21 cellular contexts compared by ENCODE assay signal in genomic region chr1:201845331-201846083, GRCh38. TPM values are rescaled to one million over a fixed set of nuclear protein-coding genes. Genes with fewer than 3 reads are reported as not detected.
DNase-seq lines count a peak whose midpoint lies in the region; ATAC-seq lines count a peak whose summit lies in the region.
"Had no signal": no experiment of that assay in that cellular context is flagged by ENCODE, and none has a peak within 500 bp of the region (broad histone marks: within the 10 kb centered on the region; RNA-seq: fewer than 3 reads in every experiment).

No MANE protein-coding gene starts in this region.

- peaks cover 29% of the 10 kb centered on the region for H3K36me3 Mint-ChIP-seq in activated CD4-positive, alpha-beta memory T cell treated with anti-CD3 and anti-CD28 coated beads, Interleukin-2, amount 10 ng/mL, durations not matched to agents 7 days and 5 days (ENCODE audit: low read depth)
- H3K36me3 Mint-ChIP-seq in activated CD4-positive, alpha-beta memory T cell treated with anti-CD3 and anti-CD28 coated beads for 36 hours: peaks cover 22% of the 10 kb centered on the region

- intact Hi-C loops in activated CD4-positive, alpha-beta memory T cell treated with anti-CD3 and anti-CD28 coated beads for 36 hours (cut with micrococcal nuclease): no loop called here
- intact Hi-C loops in aorta (cut with DNase I): no loop called here

- H3K27ac ChIP-seq in aorta (ENCODE audit: low read depth in 1 of 2, low read length in 2 of 2): no peak overlapping the region
- H3K27ac ChIP-seq: lower lobe of right lung, upper lobe of right lung had no signal

- H3K9me3 ChIP-seq in aorta (ENCODE audit: control insufficient read depth, low read length): no peaks in the 10 kb centered on the region
- H3K9me3 ChIP-seq: lower lobe of right lung, upper lobe of right lung had no signal

- no peaks in the 10 kb centered on the region for H3K27me3 ChIP-seq in aorta (ENCODE audit: control insufficient read depth in 1 of 2, insufficient read depth in 2 of 2, low read length in 1 of 2)
- H3K27me3 ChIP-seq: upper lobe of right lung had no signal

- 37 to 40% methylated on average over 2 of the region's 2 CpGs for WGBS in aorta, 2 donors

- H3K27ac Mint-ChIP-seq in activated CD4-positive, alpha-beta memory T cell treated with anti-CD3 and anti-CD28 coated beads, Interleukin-2, amount 10 ng/mL, durations not matched to agents 7 days and 5 days: peak overlapping the region; percentile 41
- H3K27ac Mint-ChIP-seq in activated CD4-positive, alpha-beta memory T cell treated with anti-CD3 and anti-CD28 coated beads for 36 hours: no peak overlapping the region
- H3K27ac Mint-ChIP-seq: activated CD4-positive, alpha-beta T cell treated with anti-CD3 and anti-CD28 coated beads, Interleukin-2, amount 10 ng/mL, durations not matched to agents 24 days and 14 days; activated T-cell treated with anti-CD3 and anti-CD28 coated beads, Interleukin-2, amount 50 U/mL, for 24 hours; CD8-positive, alpha-beta T cell had no signal

- ATAC-seq in HG03159 (IDR thresholded peaks at IDR 0.05; ENCODE audit: unreplicated experiment) (no peak), aorta (ENCODE audit: low FRiP score) (no peak)
- ATAC-seq: CD8-positive, alpha-beta T cell; lower lobe of right lung; naive thymus-derived CD8-positive, alpha-beta T cell; upper lobe of right lung had no signal

- no peak overlapping the region for H3K4me3 ChIP-seq in aorta (ENCODE audit: low read length in 2 of 2)
- H3K4me3 ChIP-seq: lower lobe of right lung, upper lobe of right lung had no signal

- H3K36me3 ChIP-seq in aorta (ENCODE audit: control insufficient read depth in 1 of 2, insufficient read depth in 2 of 2, low read length in 1 of 2): no peaks in the 10 kb centered on the region

- CTCF ChIA-PET in activated CD4-positive, alpha-beta memory T cell treated with anti-CD3 and anti-CD28 coated beads, Interleukin-2, amount 10 ng/mL, durations not matched to agents 7 days and 5 days (lab: Charles Lee): interaction anchor here (1.5 kb wide), 1 partner anchor 50 kb away, joined by 4 read pairs; no protein-coding TSS in a partner anchor
- CTCF ChIA-PET in activated CD4-positive, alpha-beta memory T cell treated with anti-CD3 and anti-CD28 coated beads for 36 hours (lab: Charles Lee): interaction anchor here (1.3 kb wide), 1 partner anchor 50 kb away, joined by 4 read pairs; no protein-coding TSS in a partner anchor

- no peaks in the 10 kb centered on the region for H3K27me3 Mint-ChIP-seq in activated CD4-positive, alpha-beta memory T cell treated with anti-CD3 and anti-CD28 coated beads, Interleukin-2, amount 10 ng/mL, durations not matched to agents 7 days and 5 days
- no peaks in the 10 kb centered on the region for H3K27me3 Mint-ChIP-seq in activated CD4-positive, alpha-beta memory T cell treated with anti-CD3 and anti-CD28 coated beads for 36 hours
- H3K27me3 Mint-ChIP-seq: activated CD4-positive, alpha-beta T cell treated with anti-CD3 and anti-CD28 coated beads, Interleukin-2, amount 10 ng/mL, durations not matched to agents 24 days and 14 days; activated T-cell treated with anti-CD3 and anti-CD28 coated beads, Interleukin-2, amount 50 U/mL, for 24 hours; naive thymus-derived CD8-positive, alpha-beta T cell had no signal

- H3K4me1 Mint-ChIP-seq in activated CD4-positive, alpha-beta memory T cell treated with anti-CD3 and anti-CD28 coated beads, Interleukin-2, amount 10 ng/mL, durations not matched to agents 7 days and 5 days: peaks cover 6% of the 10 kb centered on the region
- H3K4me1 Mint-ChIP-seq in activated CD4-positive, alpha-beta memory T cell treated with anti-CD3 and anti-CD28 coated beads for 36 hours (ENCODE audit: low read depth): peaks cover 23% of the 10 kb centered on the region

- H3K4me3 Mint-ChIP-seq in activated CD4-positive, alpha-beta memory T cell treated with anti-CD3 and anti-CD28 coated beads, Interleukin-2, amount 10 ng/mL, durations not matched to agents 7 days and 5 days: no peak overlapping the region
- no peak overlapping the region for H3K4me3 Mint-ChIP-seq in activated CD4-positive, alpha-beta memory T cell treated with anti-CD3 and anti-CD28 coated beads for 36 hours
- H3K4me3 Mint-ChIP-seq: activated CD4-positive, alpha-beta T cell treated with anti-CD3 and anti-CD28 coated beads, Interleukin-2, amount 10 ng/mL, durations not matched to agents 24 days and 14 days; activated T-cell treated with anti-CD3 and anti-CD28 coated beads, Interleukin-2, amount 50 U/mL, for 24 hours; CD8-positive, alpha-beta T cell; naive thymus-derived CD8-positive, alpha-beta T cell had no signal

- DNase-seq in activated CD4-positive, alpha-beta memory T cell treated with anti-CD3 and anti-CD28 coated beads, Interleukin-2, amount 10 ng/mL, durations not matched to agents 7 days and 5 days: no peak
- no peak for DNase-seq in activated CD4-positive, alpha-beta memory T cell treated with anti-CD3 and anti-CD28 coated beads for 36 hours
- DNase-seq in LHCN-M2 (ENCODE audit: low read depth): peak; percentile 51
- peak; percentile 18 for DNase-seq in astrocyte of the hippocampus (ENCODE audit: low read depth, low spot score)
- peak; percentile 56 for DNase-seq in kidney tubule cell (ENCODE audit: low spot score)
- no peak for DNase-seq in anterior cingulate cortex (lab: John Stamatoyannopoulos, UW)
- no peak for DNase-seq in aorta
- DNase-seq: ACHN; activated CD4-positive, alpha-beta T cell treated with anti-CD3 and anti-CD28 coated beads, Interleukin-2, amount 10 ng/mL, durations not matched to agents 24 days and 14 days; activated T-cell treated with anti-CD3 and anti-CD28 coated beads, Interleukin-2, amount 50 U/mL, for 24 hours; CD8-positive, alpha-beta T cell; KG1; lower lobe of right lung; naive thymus-derived CD8-positive, alpha-beta T cell; NCI-H2171 treated with DMSO at 0.1 percent for 48 hours; SIG-M5; stimulated activated CD4-positive, alpha-beta T cell treated with anti-CD3 and anti-CD28 coated beads, Interleukin-12 subunit alpha, Interleukin-12 subunit beta, amount 100 ng/mL, for 4 hours; stimulated activated naive CD4-positive, alpha-beta T cell; T1000; upper lobe of right lung had no signal

- H3K4me1 ChIP-seq in aorta (ENCODE audit: control insufficient read depth in 1 of 2, insufficient read depth in 2 of 2, low read length in 2 of 2): peaks cover 2 to 21% of the 10 kb centered on the region in 2 donors

- no peaks in the 10 kb centered on the region for H3K9me3 Mint-ChIP-seq in activated CD4-positive, alpha-beta memory T cell treated with anti-CD3 and anti-CD28 coated beads, Interleukin-2, amount 10 ng/mL, durations not matched to agents 7 days and 5 days
- H3K9me3 Mint-ChIP-seq in activated CD4-positive, alpha-beta memory T cell treated with anti-CD3 and anti-CD28 coated beads for 36 hours: no peaks in the 10 kb centered on the region
- H3K9me3 Mint-ChIP-seq: activated CD4-positive, alpha-beta T cell treated with anti-CD3 and anti-CD28 coated beads, Interleukin-2, amount 10 ng/mL, durations not matched to agents 24 days and 14 days; activated T-cell treated with anti-CD3 and anti-CD28 coated beads, Interleukin-2, amount 50 U/mL, for 24 hours; CD8-positive, alpha-beta T cell; naive thymus-derived CD8-positive, alpha-beta T cell had no signal

- POLR2A ChIA-PET in activated CD4-positive, alpha-beta memory T cell treated with anti-CD3 and anti-CD28 coated beads, Interleukin-2, amount 10 ng/mL, durations not matched to agents 7 days and 5 days (lab: Charles Lee): no interaction called here
- POLR2A ChIA-PET in activated CD4-positive, alpha-beta memory T cell treated with anti-CD3 and anti-CD28 coated beads for 36 hours (lab: Charles Lee): no interaction called here

RNA-seq across cellular contexts. Expression of gene IPO9, which starts 16.6 kb away (rescaled TPM):
- total RNA-seq in activated CD4-positive, alpha-beta memory T cell treated with anti-CD3 and anti-CD28 coated beads, Interleukin-2, amount 10 ng/mL, durations not matched to agents 7 days and 5 days: 10 to 100 TPM; 44.3 to 49.5 TPM
- 10 to 100 TPM; 67.6 to 67.9 TPM for total RNA-seq in activated CD4-positive, alpha-beta memory T cell treated with anti-CD3 and anti-CD28 coated beads for 36 hours
- total RNA-seq in LHCN-M2 (2014; rRNA removed): 28.9 and 33.1 TPM in 2 replicates
- polyA plus RNA-seq in LHCN-M2 (2012): 39.2 TPM
- 10 to 100 TPM; 36.6 to 45.0 TPM for total RNA-seq in aorta
- 10 to 100 TPM; 12.0 to 27.7 TPM for polyA plus RNA-seq in aorta

RNA-seq across cellular contexts. Expression of gene SHISA4, which starts 43.2 kb away (rescaled TPM):
- total RNA-seq in activated CD4-positive, alpha-beta memory T cell treated with anti-CD3 and anti-CD28 coated beads, Interleukin-2, amount 10 ng/mL, durations not matched to agents 7 days and 5 days: under 1 TPM; 0.55 to 0.81 TPM
- total RNA-seq in activated CD4-positive, alpha-beta memory T cell treated with anti-CD3 and anti-CD28 coated beads for 36 hours: under 1 TPM; 0.27 to 0.59 TPM
- total RNA-seq in LHCN-M2 (2014; rRNA removed) (21.0 and 30.6 TPM in 2 replicates), aorta (10 to 100 TPM; 30.6 to 39.9 TPM)
- 56.0 TPM for polyA plus RNA-seq in LHCN-M2 (2012)
- 10 to 100 TPM; 76.1 to 93.1 TPM for polyA plus RNA-seq in aorta
- total RNA-seq: CD8-positive, alpha-beta T cell had no signal
- polyA plus RNA-seq: naive thymus-derived CD8-positive, alpha-beta T cell had no signal

Comparison
In these comparisons a context has a peak if more than half of its experiments do, and no peak if none do; other contexts are left out.
1. DNase-seq: peak in LHCN-M2 (single experiment), astrocyte of the hippocampus (single experiment) and kidney tubule cell (single experiment); none in activated CD4-positive, alpha-beta memory T cell treated with anti-CD3 and anti-CD28 coated beads, Interleukin-2, amount 10 ng/mL, durations not matched to agents 7 days and 5 days (single experiment), activated CD4-positive, alpha-beta memory T cell treated with anti-CD3 and anti-CD28 coated beads for 36 hours (single experiment), anterior cingulate cortex (0 of 58) and aorta (0 of 2).
2. RNA of gene SHISA4, which starts 43.2 kb away (total RNA-seq): 30.6 to 39.9 TPM in aorta and 21.0 to 30.6 TPM in LHCN-M2; 0.55 to 0.81 TPM in activated CD4-positive, alpha-beta memory T cell treated with anti-CD3 and anti-CD28 coated beads, Interleukin-2, amount 10 ng/mL, durations not matched to agents 7 days and 5 days and 0.27 to 0.59 TPM in activated CD4-positive, alpha-beta memory T cell treated with anti-CD3 and anti-CD28 coated beads for 36 hours; every median in the first group is over 10 times any median in the second.